ENCODE assay signal across 35 cellular contexts in the genomic region with DNA sequence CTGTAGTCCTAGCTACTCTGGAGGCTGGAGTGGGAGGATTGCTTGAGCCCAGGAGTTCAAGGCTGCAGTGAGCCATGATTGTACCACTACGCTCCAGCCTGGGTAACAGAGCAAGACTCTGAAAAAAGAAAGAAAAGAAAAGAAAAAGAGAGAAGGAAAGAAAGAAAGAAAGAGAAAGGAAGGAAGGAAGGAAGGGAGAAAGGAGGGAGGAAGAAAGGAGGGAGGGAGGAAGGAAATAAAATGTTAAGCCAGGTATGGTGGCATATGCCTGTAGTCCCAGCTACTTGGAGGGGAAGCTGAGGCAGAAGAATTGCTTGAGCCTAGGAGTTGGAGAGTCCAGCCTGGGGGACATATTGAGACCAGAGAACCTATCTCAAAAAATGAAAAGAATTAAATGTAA. TPM values are rescaled to one million over a fixed set of nuclear protein-coding genes. Genes with fewer than 3 reads are reported as not detected.
"Had no signal": no experiment of that assay in that cellular context is flagged by ENCODE, and none has a peak within 500 bp of the region (broad histone marks: within the 10 kb centered on the region; RNA-seq: fewer than 3 reads in every experiment).

No MANE protein-coding gene starts in this region.

- H3K27me3 ChIP-seq: foreskin keratinocyte, heart left ventricle, neutrophil, right lobe of liver, thyroid gland, upper lobe of left lung, vagina had no signal

- H3K27ac ChIP-seq: foreskin keratinocyte, heart left ventricle, lower lobe of right lung, neutrophil, right lobe of liver, thyroid gland, upper lobe of left lung, vagina, WERI-Rb-1 had no signal

- ATAC-seq: activated T-cell treated with anti-CD3 and anti-CD28 coated beads, Interleukin-2, amount 50 U/mL, for 4 hours; esophagus mucosa; foreskin keratinocyte; heart left ventricle; lower lobe of right lung; mucosa of descending colon; right lobe of liver; stimulated activated naive CD8-positive, alpha-beta T cell treated with anti-CD3 and anti-CD28 coated beads, Interleukin-15, amount 100 ng/mL, for 72 hours; T-helper 17 cell had no signal

- H3K4me1 Mint-ChIP-seq: endodermal cell had no signal

- H3K4me3 ChIP-seq: heart left ventricle, lower lobe of right lung, mucosa of descending colon, right lobe of liver, thyroid gland, upper lobe of left lung, vagina had no signal

- H3K36me3 ChIP-seq: heart left ventricle, lower lobe of right lung, neutrophil, right lobe of liver, thyroid gland, upper lobe of left lung, vagina, WERI-Rb-1 had no signal

- H3K9me3 ChIP-seq: heart left ventricle, lower lobe of right lung, mucosa of descending colon, neutrophil, right lobe of liver, thyroid gland, upper lobe of left lung, vagina had no signal

- FAIRE-seq: kidney had no signal

- H3K27me3 Mint-ChIP-seq: activated CD4-positive, alpha-beta memory T cell treated with anti-CD3 and anti-CD28 coated beads for 36 hours; activated CD4-positive, alpha-beta T cell treated with anti-CD3 and anti-CD28 coated beads, Interleukin-2, amount 10 ng/mL, durations not matched to agents 24 days and 14 days; activated naive CD8-positive, alpha-beta T cell; dendritic cell treated with granulocyte-macrophage colony-stimulating factor and Interleukin-4, amounts not matched to agents 40 ng/mL and 50 ng/mL, for 4 days; progenitor cell of endocrine pancreas; stimulated activated naive CD8-positive, alpha-beta T cell treated with anti-CD3 and anti-CD28 coated beads, Interleukin-15, amount 100 ng/mL, for 72 hours; T-helper 17 cell had no signal

- H3K9me3 Mint-ChIP-seq: activated CD4-positive, alpha-beta memory T cell treated with anti-CD3 and anti-CD28 coated beads for 36 hours; activated CD4-positive, alpha-beta T cell treated with anti-CD3 and anti-CD28 coated beads, Interleukin-2, amount 10 ng/mL, durations not matched to agents 24 days and 14 days; activated T-cell treated with anti-CD3 and anti-CD28 coated beads, Interleukin-2, amount 50 U/mL, for 4 hours; activated T-helper 2 cell treated with anti-CD3 and anti-CD28 coated beads, Interferon-gamma antibody, Interleukin-2, Interleukin-4, amounts not matched to agents 10 μg/mL and 5 μg/mL and 100 μg/mL, durations not matched to agents 14 hours and 24 hours and 36 hours; dendritic cell treated with granulocyte-macrophage colony-stimulating factor and Interleukin-4, amounts not matched to agents 40 ng/mL and 50 ng/mL, for 4 days; endodermal cell; immature natural killer cell; nephron progenitor cell; stimulated activated naive CD8-positive, alpha-beta T cell treated with anti-CD3 and anti-CD28 coated beads, Interleukin-15, amount 100 ng/mL, for 72 hours had no signal

- DNase-seq: activated CD4-positive, alpha-beta memory T cell treated with anti-CD3 and anti-CD28 coated beads for 36 hours; activated CD4-positive, alpha-beta T cell treated with anti-CD3 and anti-CD28 coated beads, Interleukin-2, amount 10 ng/mL, durations not matched to agents 24 days and 14 days; activated CD4-positive, CD25-positive, alpha-beta regulatory T cell treated with anti-CD3 and anti-CD28 coated beads, Interleukin-2, amount 50 U/mL, for 72 hours; activated T-cell treated with anti-CD3 and anti-CD28 coated beads, Interleukin-2, amount 50 U/mL, for 4 hours; amniotic stem cell; caudate nucleus; endodermal cell; foreskin keratinocyte; heart left ventricle; hypothalamus; immature natural killer cell; kidney; lower lobe of right lung; mesendoderm; mucosa of descending colon; nephron progenitor cell; right lobe of liver; stimulated activated CD4-positive, alpha-beta T cell treated with anti-CD3 and anti-CD28 coated beads, Interleukin-2, amount 100 ng/mL, for 48 hours; stimulated activated naive CD8-positive, alpha-beta T cell treated with anti-CD3 and anti-CD28 coated beads, Interleukin-15, amount 100 ng/mL, for 72 hours; SW 1271; T-helper 17 cell; T1000; thyroid gland; upper lobe of left lung; WERI-Rb-1 had no signal

- H3K36me3 Mint-ChIP-seq: activated CD4-positive, alpha-beta memory T cell treated with anti-CD3 and anti-CD28 coated beads for 36 hours; activated naive CD8-positive, alpha-beta T cell had no signal

- H3K27ac Mint-ChIP-seq: activated CD4-positive, alpha-beta memory T cell treated with anti-CD3 and anti-CD28 coated beads for 36 hours; activated CD4-positive, alpha-beta T cell treated with anti-CD3 and anti-CD28 coated beads, Interleukin-2, amount 10 ng/mL, durations not matched to agents 24 days and 14 days; activated naive CD8-positive, alpha-beta T cell; activated T-helper 2 cell treated with anti-CD3 and anti-CD28 coated beads, Interferon-gamma antibody, Interleukin-2, Interleukin-4, amounts not matched to agents 10 μg/mL and 5 μg/mL and 100 μg/mL, durations not matched to agents 14 hours and 24 hours and 36 hours; dendritic cell treated with granulocyte-macrophage colony-stimulating factor and Interleukin-4, amounts not matched to agents 40 ng/mL and 50 ng/mL, for 4 days; endodermal cell; nephron progenitor cell; progenitor cell of endocrine pancreas; stimulated activated naive CD8-positive, alpha-beta T cell treated with anti-CD3 and anti-CD28 coated beads, Interleukin-15, amount 100 ng/mL, for 72 hours; T-helper 17 cell had no signal

- H3K4me1 ChIP-seq: heart left ventricle, lower lobe of right lung, right lobe of liver, thyroid gland, upper lobe of left lung, vagina had no signal

- H3K4me3 Mint-ChIP-seq: activated CD4-positive, alpha-beta memory T cell treated with anti-CD3 and anti-CD28 coated beads for 36 hours; activated CD4-positive, alpha-beta T cell treated with anti-CD3 and anti-CD28 coated beads, Interleukin-2, amount 10 ng/mL, durations not matched to agents 24 days and 14 days; activated naive CD8-positive, alpha-beta T cell; activated T-cell treated with anti-CD3 and anti-CD28 coated beads, Interleukin-2, amount 50 U/mL, for 4 hours; dendritic cell treated with granulocyte-macrophage colony-stimulating factor and Interleukin-4, amounts not matched to agents 40 ng/mL and 50 ng/mL, for 4 days; endodermal cell; immature natural killer cell; nephron progenitor cell; stimulated activated naive CD8-positive, alpha-beta T cell treated with anti-CD3 and anti-CD28 coated beads, Interleukin-15, amount 100 ng/mL, for 72 hours; T-helper 17 cell had no signal

RNA-seq across cellular contexts. Expression of gene STAP1, which starts 12.0 kb away (rescaled TPM):
- total RNA-seq: endodermal cell, foreskin keratinocyte, myocyte, osteocyte, progenitor cell of endocrine pancreas, renal cortical epithelial cell, right lobe of liver, thyroid gland, vagina had no signal
- polyA plus RNA-seq: foreskin keratinocyte, heart left ventricle had no signal
